In genomic region chr5:128596071-128596470, GRCh38 we compare ENCODE assay signal across 15 cellular contexts. TPM values are rescaled to one million over a fixed set of nuclear protein-coding genes. Genes with fewer than 3 reads are reported as not detected.
DNase-seq lines count a peak whose midpoint lies in the region; ATAC-seq and TF ChIP-seq lines count a peak whose summit lies in the region.
"Had no signal": no experiment of that assay in that cellular context is flagged by ENCODE, and none has a peak within 500 bp of the region (broad histone marks: within the 10 kb centered on the region; RNA-seq: fewer than 3 reads in every experiment).

No MANE protein-coding gene starts in this region.

- ATAC-seq in GM21825 (IDR thresholded peaks at IDR 0.05; ENCODE audit: unreplicated experiment) = no peak
- no peak for ATAC-seq in GM21367 (IDR thresholded peaks at IDR 0.05; ENCODE audit: unreplicated experiment)
- ATAC-seq: sciatic nerve, upper lobe of right lung had no signal

- H3K4me3 Mint-ChIP-seq in mesothelial cell of epicardium = no peak overlapping the region
- H3K4me3 Mint-ChIP-seq: CD4-positive, alpha-beta memory T cell; stimulated activated naive CD8-positive, alpha-beta T cell treated with anti-CD3 and anti-CD28 coated beads, Interleukin-15, Interleukin-2, amounts not matched to agents 100 ng/mL and 50 ng/mL, for 24 hours had no signal

- no peak overlapping the region for H3K4me3 ChIP-seq in choroid plexus epithelial cell (ENCODE audit: low read depth, low read length)
- H3K4me3 ChIP-seq: upper lobe of right lung had no signal

- DNase-seq in EH (ENCODE audit: low read depth) (peak; percentile 35), NCI-H748 (lab: John Stamatoyannopoulos, UW; ENCODE audit: unreplicated experiment) (peak; percentile 55), choroid plexus epithelial cell (ENCODE audit: low read depth) (peak; percentile 58), mesothelial cell of epicardium (ENCODE audit: low spot score in 2 of 2, unreplicated experiment in 2 of 2) (peak in 1 of 2 experiments; percentile 52), NCI-H2196 treated with DMSO at 0.1 percent for 48 hours (lab: John Stamatoyannopoulos, UW; ENCODE audit: unreplicated experiment) (no peak), NCI-H1694 treated with DMSO at 0.1 percent for 48 hours (lab: John Stamatoyannopoulos, UW) (no peak)
- DNase-seq: activated CD4-positive, alpha-beta T cell treated with anti-CD3 and anti-CD28 coated beads for 48 hours; CD4-positive, alpha-beta memory T cell; HCEC 1CT; NCI-H1092 treated with DMSO at 0.1 percent for 48 hours; upper lobe of right lung had no signal

- H3K9me3 Mint-ChIP-seq in mesothelial cell of epicardium = peaks cover 11% of the 10 kb centered on the region
- H3K9me3 Mint-ChIP-seq: stimulated activated naive CD8-positive, alpha-beta T cell treated with anti-CD3 and anti-CD28 coated beads, Interleukin-15, Interleukin-2, amounts not matched to agents 100 ng/mL and 50 ng/mL, for 24 hours had no signal

- H3K27ac Mint-ChIP-seq in mesothelial cell of epicardium = peak overlapping the region; percentile 83
- H3K27ac Mint-ChIP-seq: CD4-positive, alpha-beta memory T cell; stimulated activated naive CD8-positive, alpha-beta T cell treated with anti-CD3 and anti-CD28 coated beads, Interleukin-15, Interleukin-2, amounts not matched to agents 100 ng/mL and 50 ng/mL, for 24 hours had no signal

- no peak for TF ChIP-seq CTCF in choroid plexus epithelial cell (conservative IDR thresholded peaks at IDR 0.05; ENCODE audit: low read depth, low read length)
- no peak for TF ChIP-seq CTCF in mesothelial cell of epicardium (IDR thresholded peaks at IDR 0.05; ENCODE audit: unreplicated experiment)

- H3K36me3 Mint-ChIP-seq in mesothelial cell of epicardium = no peaks in the 10 kb centered on the region
- H3K36me3 Mint-ChIP-seq: CD4-positive, alpha-beta memory T cell had no signal

- H3K4me1 Mint-ChIP-seq in mesothelial cell of epicardium = peaks cover 32% of the 10 kb centered on the region
- H3K4me1 Mint-ChIP-seq: CD4-positive, alpha-beta memory T cell had no signal

- no peaks in the 10 kb centered on the region for H3K27me3 Mint-ChIP-seq in mesothelial cell of epicardium (ENCODE audit: low read depth)
- H3K27me3 Mint-ChIP-seq: CD4-positive, alpha-beta memory T cell; stimulated activated naive CD8-positive, alpha-beta T cell treated with anti-CD3 and anti-CD28 coated beads, Interleukin-15, Interleukin-2, amounts not matched to agents 100 ng/mL and 50 ng/mL, for 24 hours had no signal

RNA-seq across cellular contexts. Expression of gene FBN2, which starts 58.0 kb away (rescaled TPM):
- total RNA-seq in mesothelial cell of epicardium = 238 to 252 TPM (median 244 TPM) in 3 replicates

Comparison
In these comparisons a context has a peak if more than half of its experiments do, and no peak if none do; other contexts are left out.
1. DNase-seq: peak in EH (single experiment), NCI-H748 (single experiment) and choroid plexus epithelial cell (single experiment); none in NCI-H2196 treated with DMSO at 0.1 percent for 48 hours (single experiment) and NCI-H1694 treated with DMSO at 0.1 percent for 48 hours (single experiment).